Comparison of ENCODE assay signal across 25 cellular contexts in genomic region chr9:107426126-107426525, GRCh38.
"Had no signal": no experiment of that assay in that cellular context is flagged by ENCODE, and none has a peak within 500 bp of the region (broad histone marks: within the 10 kb centered on the region; RNA-seq: fewer than 3 reads in every experiment).

No MANE protein-coding gene starts in this region.

- H3K4me1 ChIP-seq: parathyroid adenoma, uterus had no signal

- H3K79me2 ChIP-seq: parathyroid adenoma had no signal

- H3K27ac ChIP-seq: neural progenitor cell, neutrophil, parathyroid adenoma, right lobe of liver, upper lobe of right lung had no signal

- H3K27me3 ChIP-seq: neural progenitor cell, ovary, right lobe of liver, sigmoid colon, stomach, thyroid gland, tibial nerve, upper lobe of right lung, uterus had no signal

- H3K36me3 ChIP-seq: neural progenitor cell, neutrophil, ovary, right lobe of liver, sigmoid colon, stomach, thoracic aorta, thyroid gland, tibial nerve, upper lobe of right lung, uterus had no signal

- H3K4me2 ChIP-seq: neural progenitor cell had no signal

- DNase-seq: naive thymus-derived CD4-positive, alpha-beta T cell; natural killer cell; nucleus accumbens; ovary; posterior cingulate gyrus; psoas muscle; right cardiac atrium; right lobe of liver; sigmoid colon; small intestine; stimulated activated CD4-positive, alpha-beta T cell treated with anti-CD3 and anti-CD28 coated beads, Interleukin-15, amount 100 ng/mL, for 24 hours; stimulated activated CD4-positive, alpha-beta T cell treated with anti-CD3 and anti-CD28 coated beads, Interleukin-2, amount 100 ng/mL, for 24 hours; stimulated activated CD4-positive, alpha-beta T cell treated with anti-CD3 and anti-CD28 coated beads, Interleukin-2, amount 100 ng/mL, for 48 hours; stimulated activated CD4-positive, alpha-beta T cell treated with anti-CD3 and anti-CD28 coated beads, Interleukin-4, amount 100 ng/mL, for 24 hours; stimulated activated naive B cell treated with anti-CD40 and anti-IgM and Interleukin-4, amounts not matched to agents 10 μg/mL and 1 μg/mL and 100 μg/mL, for 72 hours; stimulated activated naive CD4-positive, alpha-beta T cell treated with Interleukin-2 at 50 U/mL for 16 hours; stomach; thyroid gland; upper lobe of right lung; uterus had no signal

- H3K9me3 ChIP-seq: neutrophil, ovary, psoas muscle, right lobe of liver, sigmoid colon, stomach, thoracic aorta, thyroid gland, tibial nerve, upper lobe of right lung, uterus had no signal

- H3K4me3 ChIP-seq: neural progenitor cell, ovary, right lobe of liver, thyroid gland, tibial nerve, uterus had no signal

- ATAC-seq: naive thymus-derived CD4-positive, alpha-beta T cell; natural killer cell had no signal

- FAIRE-seq: small intestine had no signal

- H3K9ac ChIP-seq: neural progenitor cell, parathyroid adenoma had no signal
